In the genomic region with DNA sequence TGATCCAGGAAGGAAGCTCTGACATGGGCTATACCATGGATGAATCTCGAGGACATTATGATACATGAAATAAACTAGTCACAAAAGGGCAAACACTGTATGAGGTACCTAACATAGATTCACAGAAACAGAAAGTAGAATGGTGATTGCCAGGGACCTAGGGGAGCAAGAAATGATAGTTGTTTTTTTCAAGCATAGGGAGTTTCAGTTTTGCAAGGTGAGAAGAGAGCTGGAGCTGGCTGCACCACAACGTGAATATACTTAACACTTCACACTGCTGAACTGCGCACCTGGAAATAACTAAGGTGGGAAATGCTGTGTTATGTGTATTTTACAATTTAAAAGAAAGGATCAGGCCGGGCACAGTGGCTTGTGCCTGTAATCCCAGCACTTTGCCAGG, we compare ENCODE assay signal across 24 cellular contexts. TPM values are rescaled to one million over a fixed set of nuclear protein-coding genes. Genes with fewer than 3 reads are reported as not detected.
A peak's percentile ranks its signal among the peaks of the same experiment; 100 is the strongest.
DNase-seq lines count a peak whose midpoint lies in the region; ATAC-seq, FAIRE-seq and TF ChIP-seq lines count a peak whose summit lies in the region.
"Had no signal": no experiment of that assay in that cellular context is flagged by ENCODE, and none has a peak within 500 bp of the region (broad histone marks: within the 10 kb centered on the region; RNA-seq: fewer than 3 reads in every experiment).

No MANE protein-coding gene starts in this region.

- no peak overlapping the region for H3K27ac ChIP-seq in GM12878 (ENCODE audit: control insufficient read depth, insufficient read depth)
- H3K27ac ChIP-seq: C4-2B, SJCRH30 had no signal

- 20% methylated on average over 4 of the region's 4 CpGs for WGBS in GM12878 (ENCODE audit: insufficient coverage, insufficient replicate concordance, low lambda C conversion rate, missing lambda C conversion rate)

- peak; percentile 70 for ATAC-seq in GM19324 (IDR thresholded peaks at IDR 0.05; ENCODE audit: low FRiP score, unreplicated experiment)
- ATAC-seq in HG03175 (IDR thresholded peaks at IDR 0.05; ENCODE audit: unreplicated experiment), result peak; percentile 64
- ATAC-seq in GM12878, result peak; percentile 48; the same call in 2 of the 3 replicates
- no peak for ATAC-seq in natural killer cell
- ATAC-seq: HepG2, K562, T-cell had no signal

- intact Hi-C loops in GM12878 (cut with micrococcal nuclease; ENCODE audit: unreplicated experiment), result no loop called here
- intact Hi-C loops in natural killer cell (cut with micrococcal nuclease), result no loop called here

- CTCF ChIA-PET in GM12878 (lab: Yijun Ruan, JAX), result no interaction called here

- no peaks in the 10 kb centered on the region for H4K20me1 ChIP-seq in GM12878 (ENCODE audit: control insufficient read depth, insufficient read depth)

- no peak for TF ChIP-seq EP300 in GM12878 (IDR thresholded peaks at IDR 0.05; ENCODE audit: borderline replicate concordance in 1 of 2, control insufficient read depth in 1 of 2, low read depth in 2 of 2, low read length in 2 of 2)

- H3K9ac ChIP-seq in GM12878 (ENCODE audit: control insufficient read depth, insufficient read depth, low read length), result no peak overlapping the region

- no peak overlapping the region for H3K4me3 Mint-ChIP-seq in natural killer cell
- H3K4me3 Mint-ChIP-seq: T-cell had no signal

- no peaks in the 10 kb centered on the region for H3K4me1 Mint-ChIP-seq in natural killer cell
- H3K4me1 Mint-ChIP-seq: T-cell had no signal

- no peak for TF ChIP-seq POLR2A in GM12878 (IDR thresholded peaks at IDR 0.05; ENCODE audit: low read depth, low read length)

- POLR2A ChIA-PET in GM12878 (lab: Charles Lee), result no interaction called here

- TF ChIP-seq RAD21 in GM12878 (IDR thresholded peaks at IDR 0.05; ENCODE audit: insufficient read depth, low read depth, low read length), result no peak

- peaks cover 11 to 20% of the 10 kb centered on the region in 2 donors for H3K27me3 Mint-ChIP-seq in natural killer cell (ENCODE audit: low read depth in 2 of 2)

- H3K27me3 ChIP-seq in GM12878 (replicated peaks in 1 of 2; ENCODE audit: control insufficient read depth in 2 of 2, insufficient read depth in 2 of 2, low read length in 1 of 2), result no peaks in the 10 kb centered on the region

- no peak overlapping the region for H3K4me3 ChIP-seq in GM12865 (ENCODE audit: low read depth, low read length)
- H3K4me3 ChIP-seq in GM12878, result no peak overlapping the region
- H3K4me3 ChIP-seq: K562, SJCRH30 had no signal

- no peaks in the 10 kb centered on the region for H3K36me3 ChIP-seq in GM12878 (ENCODE audit: control insufficient read depth in 2 of 2, insufficient read depth in 2 of 2, low read length in 1 of 2)
- H3K36me3 ChIP-seq: SJCRH30 had no signal

- BruUV-seq in GM12878 (replicated peaks; lab: Mats Ljungman, UMichigan), result no TSS peak

- no peaks in the 10 kb centered on the region for H3K4me1 ChIP-seq in GM12878 (ENCODE audit: control insufficient read depth, insufficient read depth, low read length)
- H3K4me1 ChIP-seq: SJCRH30 had no signal

- TF ChIP-seq CTCF in GM12865 (IDR thresholded peaks at IDR 0.05; ENCODE audit: insufficient read depth, low read depth, low read length, missing control alignments) (no peak), GM12878 (IDR thresholded peaks at IDR 0.05 in 2 of 3, conservative IDR thresholded peaks at IDR 0.05 in 1 of 3; ENCODE audit: control insufficient read depth in 2 of 3, extremely low read depth in 1 of 3, insufficient read depth in 1 of 3, low read depth in 3 of 3, low read length in 3 of 3) (no peak), natural killer cell (IDR thresholded peaks at IDR 0.05) (no peak)

- no peak overlapping the region for H2AFZ ChIP-seq in GM12878 (ENCODE audit: control insufficient read depth, low read depth, low read length)

- H3K79me2 ChIP-seq in GM12878 (ENCODE audit: control insufficient read depth, insufficient read depth, low read length), result no peaks in the 10 kb centered on the region

- peak; percentile 12 for DNase-seq in GM12865 (ENCODE audit: low read depth)
- peak; percentile 15 for DNase-seq in GM12878 (ENCODE audit: low read depth, low spot score)
- DNase-seq in DMS53 (lab: John Stamatoyannopoulos, UW), result no peak
- DNase-seq in NCI-H1417 treated with DMSO at 0.1 percent for 48 hours (lab: John Stamatoyannopoulos, UW), result no peak
- DNase-seq in natural killer cell, result no peak
- DNase-seq: Calu3; CD8-positive, alpha-beta memory T cell; GDM1; NCI-H1092 treated with DMSO at 0.1 percent for 48 hours; NCI-H146; NCI-H2029 treated with DMSO at 0.1 percent for 48 hours; NCI-H226; NCI-H510A treated with DMSO at 0.1 percent for 48 hours; NCI-H748 treated with DMSO at 0.1 percent for 48 hours; NK-92 treated with Interleukin-12 subunit alpha and Interleukin-12 subunit beta, amount 100 ng/mL, for 24 hours; SJCRH30; T-cell had no signal

- no peaks in the 10 kb centered on the region for H3K36me3 Mint-ChIP-seq in natural killer cell
- H3K36me3 Mint-ChIP-seq: CD8-positive, alpha-beta memory T cell; T-cell had no signal

- RAD21 ChIA-PET in GM12878 (lab: Charles Lee; ENCODE audit: unreplicated experiment), result no interaction called here

- no peak overlapping the region for H3K4me2 ChIP-seq in GM12878 (ENCODE audit: control insufficient read depth, insufficient read depth)

- no peak overlapping the region for H3K27ac Mint-ChIP-seq in natural killer cell
- H3K27ac Mint-ChIP-seq: T-cell had no signal

- peaks cover 0 to 2% of the 10 kb centered on the region in 2 donors for H3K9me3 Mint-ChIP-seq in natural killer cell

- SMC1A ChIA-PET in GM12878 (lab: Charles Lee; ENCODE audit: uncharacterized antibody, unreplicated experiment), result no interaction called here

- no peaks in the 10 kb centered on the region; the same call in 2 of the 3 replicates for H3K9me3 ChIP-seq in GM12878 (replicated peaks; ENCODE audit: control insufficient read depth, insufficient read depth, low read length)
- H3K9me3 ChIP-seq: SJCRH30 had no signal

- no peak for FAIRE-seq in GM12878 (lab: Jason Lieb, UNC)
- FAIRE-seq: A204.1, H54, HepG2, K562 had no signal

- in situ Hi-C loops in GM12878 (cut with MboI), result no loop called here

TF ChIP-seq in GM12878, 131 proteins besides CTCF, POLR2A, EP300 and RAD21 (continues in another document):
- TF ChIP-seq, protein P1, sequence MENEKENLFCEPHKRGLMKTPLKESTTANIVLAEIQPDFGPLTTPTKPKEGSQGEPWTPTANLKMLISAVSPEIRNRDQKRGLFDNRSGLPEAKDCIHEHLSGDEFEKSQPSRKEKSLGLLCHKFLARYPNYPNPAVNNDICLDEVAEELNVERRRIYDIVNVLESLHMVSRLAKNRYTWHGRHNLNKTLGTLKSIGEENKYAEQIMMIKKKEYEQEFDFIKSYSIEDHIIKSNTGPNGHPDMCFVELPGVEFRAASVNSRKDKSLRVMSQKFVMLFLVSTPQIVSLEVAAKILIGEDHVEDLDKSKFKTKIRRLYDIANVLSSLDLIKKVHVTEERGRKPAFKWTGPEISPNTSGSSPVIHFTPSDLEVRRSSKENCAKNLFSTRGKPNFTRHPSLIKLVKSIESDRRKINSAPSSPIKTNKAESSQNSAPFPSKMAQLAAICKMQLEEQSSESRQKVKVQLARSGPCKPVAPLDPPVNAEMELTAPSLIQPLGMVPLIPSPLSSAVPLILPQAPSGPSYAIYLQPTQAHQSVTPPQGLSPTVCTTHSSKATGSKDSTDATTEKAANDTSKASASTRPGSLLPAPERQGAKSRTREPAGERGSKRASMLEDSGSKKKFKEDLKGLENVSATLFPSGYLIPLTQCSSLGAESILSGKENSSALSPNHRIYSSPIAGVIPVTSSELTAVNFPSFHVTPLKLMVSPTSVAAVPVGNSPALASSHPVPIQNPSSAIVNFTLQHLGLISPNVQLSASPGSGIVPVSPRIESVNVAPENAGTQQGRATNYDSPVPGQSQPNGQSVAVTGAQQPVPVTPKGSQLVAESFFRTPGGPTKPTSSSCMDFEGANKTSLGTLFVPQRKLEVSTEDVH (IDR thresholded peaks at IDR 0.05; ENCODE audit: low read depth, partially characterized antibody), result no peak
- no peak for TF ChIP-seq BHLHE40 (IDR thresholded peaks at IDR 0.05; ENCODE audit: borderline replicate concordance in 1 of 2, low read depth in 2 of 2, low read length in 1 of 2)
- TF ChIP-seq, protein P2, sequence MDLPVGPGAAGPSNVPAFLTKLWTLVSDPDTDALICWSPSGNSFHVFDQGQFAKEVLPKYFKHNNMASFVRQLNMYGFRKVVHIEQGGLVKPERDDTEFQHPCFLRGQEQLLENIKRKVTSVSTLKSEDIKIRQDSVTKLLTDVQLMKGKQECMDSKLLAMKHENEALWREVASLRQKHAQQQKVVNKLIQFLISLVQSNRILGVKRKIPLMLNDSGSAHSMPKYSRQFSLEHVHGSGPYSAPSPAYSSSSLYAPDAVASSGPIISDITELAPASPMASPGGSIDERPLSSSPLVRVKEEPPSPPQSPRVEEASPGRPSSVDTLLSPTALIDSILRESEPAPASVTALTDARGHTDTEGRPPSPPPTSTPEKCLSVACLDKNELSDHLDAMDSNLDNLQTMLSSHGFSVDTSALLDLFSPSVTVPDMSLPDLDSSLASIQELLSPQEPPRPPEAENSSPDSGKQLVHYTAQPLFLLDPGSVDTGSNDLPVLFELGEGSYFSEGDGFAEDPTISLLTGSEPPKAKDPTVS (IDR thresholded peaks at IDR 0.05; ENCODE audit: low read depth, low read length), result no peak
- no peak for TF ChIP-seq ZNF384 (IDR thresholded peaks at IDR 0.05; ENCODE audit: borderline replicate concordance, low read depth, low read length)
- TF ChIP-seq RELA (IDR thresholded peaks at IDR 0.05; ENCODE audit: borderline replicate concordance, partially characterized antibody), result no peak
- no peak for TF ChIP-seq ZNF274 (IDR thresholded peaks at IDR 0.05; ENCODE audit: insufficient read depth, insufficient read length)
- TF ChIP-seq BACH1 (IDR thresholded peaks at IDR 0.05; ENCODE audit: borderline replicate concordance), result no peak

RNA-seq across cellular contexts. Expression of a gene that starts 13.2 kb away (rescaled TPM):
- not detected in 2 replicates for total RNA-seq in GM12878 (2013; cell fraction: nucleolus; rRNA removed)
- 0.16 TPM in 1 of 2 replicates, not detected in the other for total RNA-seq in GM12878 (2014; rRNA removed)
- not detected in 2 replicates for total RNA-seq in GM12878 (2014; rRNA removed; fragmentation: Illumina TruSeq; extraction: Trizol)
- total RNA-seq in GM12878 (2021), result 0.15 and 0.40 TPM in 2 replicates
- 0.17 TPM for polyA plus RNA-seq in GM12878 (2011; ENCODE audit: low read depth)
- polyA plus RNA-seq in GM12878 (2011; rRNA removed), result 0.05 and 0.07 TPM in 2 replicates
- polyA plus RNA-seq in GM12878 (2011; cell fraction: cytosol; rRNA removed), result 0.02 and 0.04 TPM in 2 replicates
- polyA plus RNA-seq in GM12878 (2011; cell fraction: nucleus; rRNA removed), result 0.10 TPM in 1 of 2 replicates, not detected in the other
- 0.07 and 0.25 TPM in 2 replicates for polyA plus RNA-seq in GM12878 (2012)
- not detected in 2 replicates for polyA plus RNA-seq in GM12878 (2014; fragmentation: Illumina TruSeq; extraction: Trizol)
- not detected for polyA plus RNA-seq in GM12878 (2014; fragmentation: Nextera tagmentation; extraction: Ambion mirVana)
- polyA plus RNA-seq in GM12878 (2014; rRNA removed), result not detected in 2 replicates
- under 1 TPM in 1 of 2 experiments, not detected in 1; 0.06 TPM for polyA plus RNA-seq in GM12878 (2016; fragmentation: Nextera tagmentation; extraction: Ambion mirVana)
- 0.31 TPM in 1 of 2 replicates, not detected in the other for polyA minus RNA-seq in GM12878 (2011; rRNA and poly(A)+ RNA removed)
- polyA minus RNA-seq in GM12878 (2011; cell fraction: cytosol; rRNA and poly(A)+ RNA removed), result 1.2 TPM in 1 of 2 replicates, not detected in the other
- under 0.01 and 0.19 TPM in 2 replicates for polyA minus RNA-seq in GM12878 (2011; cell fraction: nucleus; rRNA and poly(A)+ RNA removed)
- total RNA-seq in natural killer cell, result 10 to 100 TPM; 42.0 to 56.4 (median 45.7) TPM

Comparison
In these comparisons a context has a peak if more than half of its experiments do, and no peak if none do; other contexts are left out.
1. DNase-seq: peak in GM12865 (single experiment) and GM12878 (single experiment); none in DMS53 (single experiment), NCI-H1417 treated with DMSO at 0.1 percent for 48 hours (single experiment) and natural killer cell (single experiment).
2. ATAC-seq: peak in GM19324 (single experiment), HG03175 (single experiment) and GM12878 (single experiment); none in natural killer cell (0 of 3).
3. RNA of a gene that starts 13.2 kb away (total RNA-seq): 42.0 to 56.4 TPM in natural killer cell; 0.15 to 0.40 TPM in GM12878; every median in the first group is over 10 times any median in the second.